In the genomic region with DNA sequence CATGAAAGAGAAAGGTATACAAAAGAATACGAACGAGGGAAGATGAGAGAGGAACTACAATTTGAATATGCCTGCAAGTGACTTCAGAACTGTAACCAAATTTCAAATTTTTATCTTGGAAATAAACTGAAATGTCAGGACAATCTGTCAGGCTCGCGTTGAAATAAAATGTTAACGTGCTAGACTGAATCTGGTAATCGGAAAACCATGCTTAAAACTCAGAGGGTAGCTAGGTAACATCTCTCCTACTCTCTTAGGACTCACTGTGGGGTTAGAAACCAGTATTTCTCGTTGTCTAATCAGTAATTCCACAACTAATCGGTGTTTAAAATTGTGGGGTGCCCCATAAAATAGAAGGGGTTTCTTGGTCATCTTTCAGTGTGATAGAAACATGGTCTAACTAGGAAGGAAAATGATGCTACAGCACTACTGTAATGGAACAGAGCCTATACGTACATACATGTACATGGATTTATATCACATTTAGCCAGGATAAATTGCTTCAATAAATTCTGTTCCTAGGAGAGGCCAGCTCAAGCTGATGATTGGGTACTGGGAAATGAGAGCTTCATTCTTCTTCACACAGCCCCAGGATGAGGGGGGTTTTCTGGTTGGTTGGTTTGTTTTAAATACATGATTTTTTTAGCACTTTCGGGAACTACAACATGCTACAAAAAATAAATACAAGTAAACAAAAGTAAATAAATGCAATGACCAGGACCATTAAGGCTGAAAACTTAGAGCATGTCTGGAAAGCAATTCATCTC, we compare ENCODE assay signal across 12 cellular contexts. TPM values are rescaled to one million over a fixed set of nuclear protein-coding genes. Genes with fewer than 3 reads are reported as not detected.
DNase-seq lines count a peak whose midpoint lies in the region; ATAC-seq and TF ChIP-seq lines count a peak whose summit lies in the region.
"Had no signal": no experiment of that assay in that cellular context is flagged by ENCODE, and none has a peak within 500 bp of the region (broad histone marks: within the 10 kb centered on the region; RNA-seq: fewer than 3 reads in every experiment).

No MANE protein-coding gene starts in this region.

- H3K27ac Mint-ChIP-seq in H9 = peak overlapping the region in 2 of 3 experiments; percentile 34 to 38; a peak in 5 of 7 replicates
- no peak overlapping the region for H3K27ac Mint-ChIP-seq in activated T-helper 2 cell treated with anti-CD3 and anti-CD28 coated beads, Interferon-gamma antibody, Interleukin-2, Interleukin-4, amounts not matched to agents 10 μg/mL and 5 μg/mL and 100 μg/mL, durations not matched to agents 14 hours and 24 hours and 36 hours

- no TSS peak for BruUV-seq in A673 (replicated peaks; lab: Mats Ljungman, UMichigan)

- no peaks in the 10 kb centered on the region for H3K36me3 ChIP-seq in A673 (ENCODE audit: insufficient read depth, low read length, poor library complexity, severe bottlenecking)

- H3K4me3 ChIP-seq in A673 (ENCODE audit: low read depth, low read length, poor library complexity, severe bottlenecking) = peak overlapping the region; percentile 37

- POLR2A ChIA-PET in A673 (lab: Charles Lee; ENCODE audit: low non-redundant PET) = no interaction called here

- no peaks in the 10 kb centered on the region for H4K20me1 ChIP-seq in H9 (ENCODE audit: control insufficient read depth, insufficient read depth, insufficient read length)

- no peaks in the 10 kb centered on the region for H3K79me2 ChIP-seq in H9 (ENCODE audit: insufficient read depth, low read length)

- no peak overlapping the region for H2BK15ac ChIP-seq in H9 (ENCODE audit: low read depth, low read length)

- no peak overlapping the region for H4K91ac ChIP-seq in H9 (ENCODE audit: insufficient read length, low read depth, low read length)

- no peaks in the 10 kb centered on the region for H3K27me3 Mint-ChIP-seq in H9 (ENCODE audit: low read depth)
- no peaks in the 10 kb centered on the region for H3K27me3 Mint-ChIP-seq in activated T-helper 2 cell treated with anti-CD3 and anti-CD28 coated beads, Interferon-gamma antibody, Interleukin-2, Interleukin-4, amounts not matched to agents 10 μg/mL and 5 μg/mL and 100 μg/mL, durations not matched to agents 14 hours and 24 hours and 36 hours (ENCODE audit: low read depth)

- no peak overlapping the region for H3K9ac ChIP-seq in H9 (ENCODE audit: extremely low read depth, insufficient read length, low read length)

- no peak overlapping the region for H2AK5ac ChIP-seq in H9 (ENCODE audit: insufficient read length, low read length)

- H2BK20ac ChIP-seq in H9 (ENCODE audit: low read depth, low read length, poor library complexity, severe bottlenecking) = no peak overlapping the region

- H3K27ac ChIP-seq in A673 (ENCODE audit: low read depth, low read length, poor library complexity, severe bottlenecking) (peak overlapping the region; percentile 65), H9 (ENCODE audit: insufficient read length, low read depth, low read length) (no peak overlapping the region)

- TF ChIP-seq CTCF in A673 (conservative IDR thresholded peaks at IDR 0.05; ENCODE audit: low read depth, low read length) (no peak), H9 (conservative IDR thresholded peaks at IDR 0.05) (no peak)

- H2BK5ac ChIP-seq in H9 (ENCODE audit: insufficient read length, low read length) = no peak overlapping the region

- H3K79me1 ChIP-seq in H9 (ENCODE audit: insufficient read depth, low read depth, low read length, poor library complexity, severe bottlenecking) = no peaks in the 10 kb centered on the region

- no peak for ATAC-seq in GM21423 (IDR thresholded peaks at IDR 0.05; ENCODE audit: unreplicated experiment)
- ATAC-seq in GM21786 (IDR thresholded peaks at IDR 0.05; ENCODE audit: unreplicated experiment) = no peak

- H3T11ph ChIP-seq in H9 (ENCODE audit: low read length) = no peak overlapping the region

- H3K9me3 Mint-ChIP-seq in H9 = no peaks in the 10 kb centered on the region
- no peaks in the 10 kb centered on the region for H3K9me3 Mint-ChIP-seq in activated T-helper 2 cell treated with anti-CD3 and anti-CD28 coated beads, Interferon-gamma antibody, Interleukin-2, Interleukin-4, amounts not matched to agents 10 μg/mL and 5 μg/mL and 100 μg/mL, durations not matched to agents 14 hours and 24 hours and 36 hours

- CTCF ChIA-PET in A673 (lab: Charles Lee) = interaction anchor here (0.6 kb wide), 1 partner anchor 11 kb away, joined by 3 read pairs; no protein-coding TSS in a partner anchor

- H4K8ac ChIP-seq in H9 (replicated peaks; ENCODE audit: insufficient read length, low read depth, low read length) = no peak overlapping the region

- no peak overlapping the region for H3K4me2 ChIP-seq in H9 (ENCODE audit: insufficient read depth, insufficient read length, low read length)

- H3K4me1 ChIP-seq in A673 (ENCODE audit: insufficient read depth, low read length, poor library complexity, severe bottlenecking) = peaks cover 51% of the 10 kb centered on the region
- no peaks in the 10 kb centered on the region; the same call in 1 of the 2 replicates for H3K4me1 ChIP-seq in H9 (ENCODE audit: insufficient read depth, low read length)

- DNase-seq in A673 (ENCODE audit: low spot score) (no peak), H9 (no peak), cerebellar cortex (ENCODE audit: low spot score) (peak; percentile 58), midbrain (lab: John Stamatoyannopoulos, UW) (peak; percentile 29), NCI-H524 treated with DMSO at 0.1 percent for 48 hours (lab: John Stamatoyannopoulos, UW) (no peak)
- DNase-seq in activated T-helper 2 cell treated with anti-CD3 and anti-CD28 coated beads, Interferon-gamma antibody, Interleukin-2, Interleukin-4, amounts not matched to agents 10 μg/mL and 5 μg/mL and 100 μg/mL, durations not matched to agents 14 hours and 24 hours and 36 hours (ENCODE audit: low spot score) = no peak
- DNase-seq: activated T-cell treated with anti-CD3 and anti-CD28 coated beads for 4 hours, NCI-H748 treated with DMSO at 0.1 percent for 48 hours, T-helper 1 cell had no signal

- H3K4me1 Mint-ChIP-seq in H9 = peaks cover 23 to 27% of the 10 kb centered on the region in 2 experiments
- peaks cover 13% of the 10 kb centered on the region for H3K4me1 Mint-ChIP-seq in activated T-helper 2 cell treated with anti-CD3 and anti-CD28 coated beads, Interferon-gamma antibody, Interleukin-2, Interleukin-4, amounts not matched to agents 10 μg/mL and 5 μg/mL and 100 μg/mL, durations not matched to agents 14 hours and 24 hours and 36 hours (ENCODE audit: low read depth)

- H3K23ac ChIP-seq in H9 (ENCODE audit: insufficient read length, low read depth, low read length) = no peak overlapping the region

- no peak overlapping the region for H2BK12ac ChIP-seq in H9 (ENCODE audit: insufficient read length, low read depth, low read length)

- H3K56ac ChIP-seq in H9 (ENCODE audit: insufficient read length, low read depth, low read length) = no peak overlapping the region

- H3K27me3 ChIP-seq in A673 (replicated peaks; ENCODE audit: insufficient read depth, low read depth, low read length, poor library complexity) (no peaks in the 10 kb centered on the region), H9 (ENCODE audit: insufficient read depth, low read length) (no peaks in the 10 kb centered on the region)
- H3K27me3 ChIP-seq: suprapubic skin had no signal

- no peak overlapping the region for H3K14ac ChIP-seq in H9 (ENCODE audit: insufficient read depth, low read length)

- no peak overlapping the region for H3K18ac ChIP-seq in H9 (ENCODE audit: insufficient read length, low read depth, low read length)

- H2BK120ac ChIP-seq in H9 (ENCODE audit: low read depth, low read length, poor library complexity, severe bottlenecking) = no peak overlapping the region

- no peaks in the 10 kb centered on the region for H3K9me3 ChIP-seq in A673 (ENCODE audit: low read depth, low read length, poor library complexity, severe bottlenecking)
- no peaks in the 10 kb centered on the region for H3K9me3 ChIP-seq in H9 (ENCODE audit: control insufficient read depth, low read depth, low read length)
- H3K9me3 ChIP-seq: suprapubic skin had no signal

- H3K36me3 Mint-ChIP-seq in H9 (ENCODE audit: insufficient read depth in 1 of 3, low read depth in 3 of 3) = peaks cover 0 to 9% (median 0%) of the 10 kb centered on the region in 3 experiments; a peak in 2 of 7 replicates
- peaks cover 31% of the 10 kb centered on the region for H3K36me3 Mint-ChIP-seq in activated T-helper 2 cell treated with anti-CD3 and anti-CD28 coated beads, Interferon-gamma antibody, Interleukin-2, Interleukin-4, amounts not matched to agents 10 μg/mL and 5 μg/mL and 100 μg/mL, durations not matched to agents 14 hours and 24 hours and 36 hours (ENCODE audit: low read depth)

- intact Hi-C loops in A673 (cut with micrococcal nuclease; ENCODE audit: unreplicated experiment) = no loop called here
- intact Hi-C loops in activated T-helper 2 cell treated with anti-CD3 and anti-CD28 coated beads, Interferon-gamma antibody, Interleukin-2, Interleukin-4, amounts not matched to agents 10 μg/mL and 5 μg/mL and 100 μg/mL, durations not matched to agents 14 hours and 24 hours and 36 hours (cut with micrococcal nuclease) = no loop called here

- H3K4ac ChIP-seq in H9 (ENCODE audit: low read depth, low read length) = no peak overlapping the region

- H2AFZ ChIP-seq in H9 (ENCODE audit: low read length) = no peak overlapping the region

- no CpG with 5 or more reads among the region's 10 CpGs for WGBS in H9 (ENCODE audit: extremely low coverage, insufficient read length, low lambda C conversion rate)

- no peaks in the 10 kb centered on the region for H3K23me2 ChIP-seq in H9 (ENCODE audit: insufficient read length, low read depth, low read length, poor library complexity, severe bottlenecking)

- H4K5ac ChIP-seq in H9 (ENCODE audit: insufficient read length, low read depth, low read length) = no peak overlapping the region

- H3K4me3 Mint-ChIP-seq in H9 = no peak overlapping the region
- H3K4me3 Mint-ChIP-seq in activated T-helper 2 cell treated with anti-CD3 and anti-CD28 coated beads, Interferon-gamma antibody, Interleukin-2, Interleukin-4, amounts not matched to agents 10 μg/mL and 5 μg/mL and 100 μg/mL, durations not matched to agents 14 hours and 24 hours and 36 hours (ENCODE audit: low read depth) = no peak overlapping the region

RNA-seq across cellular contexts. Expression of a gene that starts 23.8 kb away (rescaled TPM):
- total RNA-seq in A673 (2021) (38.8 and 44.3 TPM in 2 replicates), H9 (2021) (17.7 and 18.4 TPM in 2 replicates)
- total RNA-seq in activated T-helper 2 cell treated with anti-CD3 and anti-CD28 coated beads, Interferon-gamma antibody, Interleukin-2, Interleukin-4, amounts not matched to agents 10 μg/mL and 5 μg/mL and 100 μg/mL, durations not matched to agents 14 hours and 24 hours and 36 hours = 28.0 and 32.0 TPM in 2 replicates

Comparison
In these comparisons a context has a peak if more than half of its experiments do, and no peak if none do; other contexts are left out.
1. DNase-seq: peak in cerebellar cortex (single experiment) and midbrain (single experiment); none in A673 (single experiment), H9 (single experiment), NCI-H524 treated with DMSO at 0.1 percent for 48 hours (single experiment) and activated T-helper 2 cell treated with anti-CD3 and anti-CD28 coated beads, Interferon-gamma antibody, Interleukin-2, Interleukin-4, amounts not matched to agents 10 μg/mL and 5 μg/mL and 100 μg/mL, durations not matched to agents 14 hours and 24 hours and 36 hours (single experiment).